ENCODE assay signal across 8 cellular contexts in the genomic region with DNA sequence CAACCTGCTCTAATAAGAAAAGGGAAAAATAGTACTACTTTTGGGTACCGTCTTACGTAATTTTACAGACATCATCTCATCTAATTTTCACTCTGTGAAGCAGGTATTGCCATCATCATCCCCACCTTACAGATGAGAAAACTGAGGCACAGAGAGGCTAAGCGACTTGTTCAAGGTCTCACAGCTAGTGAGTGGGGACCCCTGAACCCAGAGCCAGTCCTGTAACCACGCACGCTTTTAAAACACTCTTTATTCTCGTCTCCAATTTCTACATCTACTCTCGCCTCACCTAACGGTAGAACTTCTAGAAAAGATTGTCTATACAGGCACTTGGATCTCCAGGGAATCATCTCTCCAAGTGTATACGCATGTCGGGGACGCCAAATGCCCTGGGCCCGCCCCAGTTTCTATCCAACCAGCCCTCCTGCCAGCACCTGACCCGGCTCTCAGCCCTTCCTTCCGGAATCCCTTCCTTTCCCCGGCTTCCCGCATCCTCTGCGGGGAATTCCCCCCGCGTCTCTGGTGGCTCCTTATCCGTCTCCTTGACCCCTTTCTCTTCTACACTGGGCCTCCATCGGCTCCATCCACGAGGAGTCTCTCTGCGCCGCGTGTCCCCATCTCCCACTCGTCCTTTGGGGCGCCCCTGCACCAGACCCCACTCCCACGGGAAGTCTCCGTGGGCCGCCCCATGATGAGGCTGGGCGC. TPM values are rescaled to one million over a fixed set of nuclear protein-coding genes. Genes with fewer than 3 reads are reported as not detected.
DNase-seq lines count a peak whose midpoint lies in the region; ATAC-seq and TF ChIP-seq lines count a peak whose summit lies in the region.

No MANE protein-coding gene starts in this region.

- H3K36me3 ChIP-seq in prostate gland, result no peaks in the 10 kb centered on the region

- intact Hi-C loops in activated T-helper 1 cell treated with anti-CD3 and anti-CD28 coated beads, Interleukin-12 subunit alpha, Interleukin-12 subunit beta, Interleukin-2, Interleukin-4 antibody, amounts not matched to agents 30 ng/mL and 10 ng/mL and 1 ng/mL, durations not matched to agents 14 hours and 24 hours and 36 hours (cut with micrococcal nuclease), result loop anchor here (10.0 kb wide), 1 partner anchor 427 kb away; no protein-coding TSS in a partner anchor
- intact Hi-C loops in cardiac septum (cut with DNase I), result no loop called here
- intact Hi-C loops in prostate gland (cut with DNase I), result loop anchor here (10.0 kb wide), 2 partner anchors 213 to 357 kb away; a partner anchor contains a TSS

- peak; percentile 50 for DNase-seq in ACHN
- no peak for DNase-seq in HFF-Myc (ENCODE audit: extremely low read depth, low read depth)
- no peak for DNase-seq in activated T-helper 1 cell treated with anti-CD3 and anti-CD28 coated beads, Interleukin-12 subunit alpha, Interleukin-12 subunit beta, Interleukin-2, Interleukin-4 antibody, amounts not matched to agents 30 ng/mL and 10 ng/mL and 1 ng/mL, durations not matched to agents 14 hours and 24 hours and 36 hours (ENCODE audit: low spot score)
- DNase-seq in cardiac septum (ENCODE audit: low spot score), result peak; percentile 78
- peak; percentile 36 for DNase-seq in prostate gland (ENCODE audit: low spot score)
- DNase-seq in NCI-H82 (lab: John Stamatoyannopoulos, UW), result no peak
- DNase-seq in pons (ENCODE audit: low spot score), result no peak

- TF ChIP-seq CTCF in HFF-Myc (IDR thresholded peaks at IDR 0.05; ENCODE audit: low read depth, low read length, missing control alignments) (no peak), prostate gland (IDR thresholded peaks at IDR 0.05) (no peak)

- H3K9me3 Mint-ChIP-seq in activated T-helper 1 cell treated with anti-CD3 and anti-CD28 coated beads, Interleukin-12 subunit alpha, Interleukin-12 subunit beta, Interleukin-2, Interleukin-4 antibody, amounts not matched to agents 30 ng/mL and 10 ng/mL and 1 ng/mL, durations not matched to agents 14 hours and 24 hours and 36 hours, result peaks cover 3% of the 10 kb centered on the region

- ATAC-seq in GM21737 (IDR thresholded peaks at IDR 0.05; ENCODE audit: unreplicated experiment), result no peak

- in situ Hi-C loops in ACHN (cut with HindIII; ENCODE audit: low pct_ligation_motif_present, low pct_unique_long_range_greater_than_20kb, low sequenced_read_pairs), result no loop called here

- peak overlapping the region; percentile 89 for H3K4me3 Mint-ChIP-seq in activated T-helper 1 cell treated with anti-CD3 and anti-CD28 coated beads, Interleukin-12 subunit alpha, Interleukin-12 subunit beta, Interleukin-2, Interleukin-4 antibody, amounts not matched to agents 30 ng/mL and 10 ng/mL and 1 ng/mL, durations not matched to agents 14 hours and 24 hours and 36 hours

- H3K9me3 ChIP-seq in prostate gland, result no peaks in the 10 kb centered on the region

- H3K27me3 Mint-ChIP-seq in activated T-helper 1 cell treated with anti-CD3 and anti-CD28 coated beads, Interleukin-12 subunit alpha, Interleukin-12 subunit beta, Interleukin-2, Interleukin-4 antibody, amounts not matched to agents 30 ng/mL and 10 ng/mL and 1 ng/mL, durations not matched to agents 14 hours and 24 hours and 36 hours (ENCODE audit: insufficient read depth), result no peaks in the 10 kb centered on the region

- H3K27ac ChIP-seq in prostate gland, result peak overlapping the region; percentile 83 to 89

- H3K27me3 ChIP-seq in prostate gland (replicated peaks; ENCODE audit: insufficient read depth), result no peaks in the 10 kb centered on the region

- peaks cover 34% of the 10 kb centered on the region for H3K36me3 Mint-ChIP-seq in activated T-helper 1 cell treated with anti-CD3 and anti-CD28 coated beads, Interleukin-12 subunit alpha, Interleukin-12 subunit beta, Interleukin-2, Interleukin-4 antibody, amounts not matched to agents 30 ng/mL and 10 ng/mL and 1 ng/mL, durations not matched to agents 14 hours and 24 hours and 36 hours (ENCODE audit: low read depth)

- peak overlapping the region; percentile 96 for H3K27ac Mint-ChIP-seq in activated T-helper 1 cell treated with anti-CD3 and anti-CD28 coated beads, Interleukin-12 subunit alpha, Interleukin-12 subunit beta, Interleukin-2, Interleukin-4 antibody, amounts not matched to agents 30 ng/mL and 10 ng/mL and 1 ng/mL, durations not matched to agents 14 hours and 24 hours and 36 hours

- no peak for TF ChIP-seq POLR2A in prostate gland (IDR thresholded peaks at IDR 0.05)

- H3K4me1 ChIP-seq in prostate gland (replicated peaks), result no peaks in the 10 kb centered on the region

- 25% methylated on average over 31 of the region's 31 CpGs for WGBS in prostate gland

- H3K4me1 Mint-ChIP-seq in activated T-helper 1 cell treated with anti-CD3 and anti-CD28 coated beads, Interleukin-12 subunit alpha, Interleukin-12 subunit beta, Interleukin-2, Interleukin-4 antibody, amounts not matched to agents 30 ng/mL and 10 ng/mL and 1 ng/mL, durations not matched to agents 14 hours and 24 hours and 36 hours (ENCODE audit: low read depth), result peaks cover 87% of the 10 kb centered on the region

- H3K4me3 ChIP-seq in HFF-Myc (replicated peaks; ENCODE audit: low read depth, low read length) (peak overlapping the region; percentile 45), prostate gland (peak overlapping the region; percentile 67 to 85)

RNA-seq across cellular contexts. Expression of a gene that starts 1.6 kb away (rescaled TPM):
- 136 and 138 TPM in 2 replicates for total RNA-seq in activated T-helper 1 cell treated with anti-CD3 and anti-CD28 coated beads, Interleukin-12 subunit alpha, Interleukin-12 subunit beta, Interleukin-2, Interleukin-4 antibody, amounts not matched to agents 30 ng/mL and 10 ng/mL and 1 ng/mL, durations not matched to agents 14 hours and 24 hours and 36 hours
- total RNA-seq in cardiac septum, result 2.4 TPM
- 1 to 10 TPM; 3.1 to 6.9 TPM for total RNA-seq in prostate gland

RNA-seq across cellular contexts. Expression of a gene that starts 51.2 kb away (rescaled TPM):
- total RNA-seq in activated T-helper 1 cell treated with anti-CD3 and anti-CD28 coated beads, Interleukin-12 subunit alpha, Interleukin-12 subunit beta, Interleukin-2, Interleukin-4 antibody, amounts not matched to agents 30 ng/mL and 10 ng/mL and 1 ng/mL, durations not matched to agents 14 hours and 24 hours and 36 hours, result 134 and 142 TPM in 2 replicates
- 15.3 TPM for total RNA-seq in cardiac septum
- 10 to 100 TPM; 19.9 to 37.6 TPM for total RNA-seq in prostate gland

Comparison
In these comparisons a context has a peak if more than half of its experiments do, and no peak if none do; other contexts are left out.
1. DNase-seq: peak in ACHN (single experiment), cardiac septum (single experiment) and prostate gland (single experiment); none in HFF-Myc (single experiment), activated T-helper 1 cell treated with anti-CD3 and anti-CD28 coated beads, Interleukin-12 subunit alpha, Interleukin-12 subunit beta, Interleukin-2, Interleukin-4 antibody, amounts not matched to agents 30 ng/mL and 10 ng/mL and 1 ng/mL, durations not matched to agents 14 hours and 24 hours and 36 hours (single experiment), NCI-H82 (single experiment) and pons (single experiment).
2. RNA of a gene that starts 1.6 kb away (total RNA-seq): 136 to 138 TPM in activated T-helper 1 cell treated with anti-CD3 and anti-CD28 coated beads, Interleukin-12 subunit alpha, Interleukin-12 subunit beta, Interleukin-2, Interleukin-4 antibody, amounts not matched to agents 30 ng/mL and 10 ng/mL and 1 ng/mL, durations not matched to agents 14 hours and 24 hours and 36 hours; 3.1 to 6.9 TPM in prostate gland and 2.4 TPM in cardiac septum (single experiment); every median in the first group is over 10 times any median in the second.